8 cellular contexts compared by ENCODE assay signal in the genomic region with DNA sequence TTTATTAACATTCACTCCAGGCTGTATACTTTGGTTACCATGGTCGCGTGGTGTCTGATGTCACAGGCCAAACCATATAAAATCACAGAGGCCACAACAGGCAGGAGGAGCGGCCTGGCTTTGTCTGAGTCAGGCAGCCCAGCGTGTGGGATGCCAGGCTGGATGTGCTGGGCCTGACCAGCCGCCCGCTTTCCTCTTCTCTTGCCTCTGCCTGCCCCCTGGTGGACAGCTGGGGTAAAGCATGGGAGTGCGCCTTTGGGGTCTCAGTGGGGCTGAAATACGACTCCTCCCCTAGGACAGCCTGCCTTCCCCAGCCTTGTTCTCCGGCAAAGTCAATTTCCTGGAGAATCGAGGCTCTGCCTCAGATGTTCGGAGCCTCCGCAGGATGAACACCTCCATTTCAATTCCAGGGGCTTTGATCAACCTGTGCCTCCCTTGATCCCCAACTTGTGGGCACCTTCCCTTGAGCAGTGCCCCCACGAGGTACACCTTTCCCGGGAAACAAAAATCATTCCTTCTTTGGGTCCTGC.
A peak's percentile ranks its signal among the peaks of the same experiment; 100 is the strongest.
DNase-seq lines count a peak whose midpoint lies in the region; ATAC-seq and TF ChIP-seq lines count a peak whose summit lies in the region.

No MANE protein-coding gene starts in this region.

- no peaks in the 10 kb centered on the region for H3K79me2 ChIP-seq in fibroblast of lung (ENCODE audit: control insufficient read depth, insufficient read depth, low read length)

- H3K27me3 Mint-ChIP-seq in CD4-positive, CD25-positive, alpha-beta regulatory T cell = no peaks in the 10 kb centered on the region
- H3K27me3 Mint-ChIP-seq in nephron progenitor cell (ENCODE audit: low read depth, poor library complexity) = no peaks in the 10 kb centered on the region

- H3K9me3 ChIP-seq in CD4-positive, CD25-positive, alpha-beta regulatory T cell (ENCODE audit: control insufficient read depth in 2 of 2, low read length in 2 of 2) = no peaks in the 10 kb centered on the region
- H3K9me3 ChIP-seq in fibroblast of lung (ENCODE audit: control insufficient read depth, insufficient read depth, low read depth, low read length) (no peaks in the 10 kb centered on the region), stomach smooth muscle (ENCODE audit: control insufficient read depth in 2 of 2, low read length in 2 of 2) (no peaks in the 10 kb centered on the region)

- peak overlapping the region; percentile 44 for H3K27ac ChIP-seq in CD4-positive, CD25-positive, alpha-beta regulatory T cell (ENCODE audit: insufficient read depth, low read length, poor library complexity, severe bottlenecking)
- H3K27ac ChIP-seq in fibroblast of lung (ENCODE audit: insufficient read depth, low read length) = peak overlapping the region; percentile 57
- H3K27ac ChIP-seq in stomach smooth muscle (ENCODE audit: low read length) = no peak overlapping the region

- H3K9ac ChIP-seq in fibroblast of lung (ENCODE audit: insufficient read depth, low read length) (peak overlapping the region; percentile 11), stomach smooth muscle (ENCODE audit: low read length in 2 of 2) (peak overlapping the region; percentile 14 to 64)

- H3K36me3 Mint-ChIP-seq in CD4-positive, CD25-positive, alpha-beta regulatory T cell = no peaks in the 10 kb centered on the region
- no peaks in the 10 kb centered on the region for H3K36me3 Mint-ChIP-seq in nephron progenitor cell (ENCODE audit: low read depth)

- H3K4me3 Mint-ChIP-seq in CD4-positive, CD25-positive, alpha-beta regulatory T cell = peak overlapping the region in 1 of 4 donors; percentile 24
- peak overlapping the region; percentile 37 for H3K4me3 Mint-ChIP-seq in nephron progenitor cell

- TF ChIP-seq CTCF in fibroblast of lung (conservative IDR thresholded peaks at IDR 0.05 in 1 of 2, IDR thresholded peaks at IDR 0.05 in 1 of 2; ENCODE audit: low read depth in 1 of 2, low read length in 2 of 2) (peak; percentile 95 to 97), nephron progenitor cell (IDR thresholded peaks at IDR 0.05) (peak; percentile 95)

- no peaks in the 10 kb centered on the region for H3K36me3 ChIP-seq in CD4-positive, CD25-positive, alpha-beta regulatory T cell (ENCODE audit: control insufficient read depth, insufficient read depth, low read length)
- no peaks in the 10 kb centered on the region for H3K36me3 ChIP-seq in fibroblast of lung (ENCODE audit: control insufficient read depth, insufficient read depth, low read length)
- no peaks in the 10 kb centered on the region for H3K36me3 ChIP-seq in stomach smooth muscle (ENCODE audit: control insufficient read depth in 2 of 2, insufficient read depth in 2 of 2, low read length in 2 of 2)

- H3K4me1 ChIP-seq in CD4-positive, CD25-positive, alpha-beta regulatory T cell (ENCODE audit: control insufficient read depth, insufficient read depth, low read length, poor library complexity, severe bottlenecking) = peaks cover 10% of the 10 kb centered on the region
- H3K4me1 ChIP-seq in fibroblast of lung (ENCODE audit: control insufficient read depth, extremely low read depth, insufficient read depth, low read length) = peaks cover 14% of the 10 kb centered on the region
- peaks cover 20% of the 10 kb centered on the region for H3K4me1 ChIP-seq in stomach smooth muscle (ENCODE audit: control insufficient read depth, insufficient read depth, low read length)

- H3K9me3 Mint-ChIP-seq in CD4-positive, CD25-positive, alpha-beta regulatory T cell = no peaks in the 10 kb centered on the region
- no peaks in the 10 kb centered on the region for H3K9me3 Mint-ChIP-seq in nephron progenitor cell

- H3K4me3 ChIP-seq in CD4-positive, CD25-positive, alpha-beta regulatory T cell (ENCODE audit: low read depth, low read length) = no peak overlapping the region
- H3K4me3 ChIP-seq in fibroblast of lung (replicated peaks in 1 of 4; ENCODE audit: control extremely low read depth in 1 of 4, insufficient read depth in 1 of 4, low read depth in 3 of 4, low read length in 4 of 4) (no peak overlapping the region), stomach smooth muscle (ENCODE audit: low read length in 2 of 2) (peak overlapping the region; percentile 12 to 52)

- peak overlapping the region; percentile 49 for H3K4me2 ChIP-seq in fibroblast of lung (ENCODE audit: extremely low read depth, insufficient read depth, low read length)

- H2AFZ ChIP-seq in fibroblast of lung (ENCODE audit: low read length) = peak overlapping the region; percentile 48

- peaks cover 4 to 16% (median 9%) of the 10 kb centered on the region in 4 donors for H3K4me1 Mint-ChIP-seq in CD4-positive, CD25-positive, alpha-beta regulatory T cell
- H3K4me1 Mint-ChIP-seq in nephron progenitor cell = peaks cover 75% of the 10 kb centered on the region

- no peaks in the 10 kb centered on the region for H4K20me1 ChIP-seq in fibroblast of lung (ENCODE audit: control insufficient read depth, extremely low read depth, insufficient read depth, low read length)

- ATAC-seq in CD4-positive, CD25-positive, alpha-beta regulatory T cell (ENCODE audit: low read depth in 2 of 2) = peak; percentile 83 to 84
- ATAC-seq in GM21515 (IDR thresholded peaks at IDR 0.05; ENCODE audit: unreplicated experiment) = peak; percentile 83

- H3K27ac Mint-ChIP-seq in CD4-positive, CD25-positive, alpha-beta regulatory T cell = peak overlapping the region in 2 of 3 donors; percentile 30 to 67
- peak overlapping the region; percentile 79 for H3K27ac Mint-ChIP-seq in nephron progenitor cell

- H3K27me3 ChIP-seq in CD4-positive, CD25-positive, alpha-beta regulatory T cell (ENCODE audit: control insufficient read depth, insufficient read depth, low read length) = no peaks in the 10 kb centered on the region
- H3K27me3 ChIP-seq in fibroblast of lung (ENCODE audit: control insufficient read depth, insufficient read depth, low read length) (no peaks in the 10 kb centered on the region), stomach smooth muscle (ENCODE audit: control insufficient read depth in 1 of 2, insufficient read depth in 2 of 2, low read length in 2 of 2) (no peaks in the 10 kb centered on the region)

- peak; percentile 73 to 77 (median 73) for DNase-seq in CD4-positive, CD25-positive, alpha-beta regulatory T cell
- DNase-seq in HuH-7 (ENCODE audit: low spot score) = peak; percentile 68
- peak; percentile 68 for DNase-seq in activated CD8-positive, alpha-beta memory T cell treated with anti-CD3 and anti-CD28 coated beads, Interleukin-2, amount 50 U/mL, for 24 hours (ENCODE audit: extremely low read depth)
- peak; percentile 91 to 94 for DNase-seq in fibroblast of lung (ENCODE audit: low read depth in 2 of 2)
- DNase-seq in nephron progenitor cell = peak; percentile 100
- DNase-seq in SHP77 treated with DMSO at 0.1 percent for 48 hours (lab: John Stamatoyannopoulos, UW) = no peak

Comparison
In these comparisons a context has a peak if more than half of its experiments do, and no peak if none do; other contexts are left out.
1. H3K4me3 ChIP-seq: peak in stomach smooth muscle (2 of 2); none in CD4-positive, CD25-positive, alpha-beta regulatory T cell (single experiment) and fibroblast of lung (0 of 4).